ENCODE assay signal across 21 cellular contexts in genomic region chr9:106930477-106930876, GRCh38.
"Had no signal": no experiment of that assay in that cellular context is flagged by ENCODE, and none has a peak within 500 bp of the region (broad histone marks: within the 10 kb centered on the region; RNA-seq: fewer than 3 reads in every experiment).

No MANE protein-coding gene starts in this region.

- H3K9ac ChIP-seq: neural progenitor cell had no signal

- H3K27ac ChIP-seq: brain microvascular endothelial cell, gastrocnemius medialis, ovary had no signal

- H3K4me2 ChIP-seq: neural progenitor cell had no signal

- H3K27me3 ChIP-seq: brain microvascular endothelial cell, gastrocnemius medialis, neural progenitor cell, ovary had no signal

- H2AFZ ChIP-seq: neural progenitor cell had no signal

- H3K4me3 ChIP-seq: gastrocnemius medialis, neural progenitor cell, ovary had no signal

- H3K9me3 ChIP-seq: gastrocnemius medialis, ovary had no signal

- DNase-seq: activated CD4-positive, alpha-beta T cell treated with anti-CD3 and anti-CD28 coated beads, Interleukin-2, amount 50 U/mL, for 1 hour; activated CD4-positive, CD25-positive, alpha-beta regulatory T cell; activated CD8-positive, alpha-beta memory T cell treated with anti-CD3 and anti-CD28 coated beads for 24 hours; activated naive CD4-positive, alpha-beta T cell; activated naive CD8-positive, alpha-beta T cell treated with anti-CD3 and anti-CD28 coated beads, Interleukin-2, amount 10 ng/mL, durations not matched to agents 7 days and 5 days; brain microvascular endothelial cell; dermis blood vessel endothelial cell; endodermal cell; erythroblast; gastrocnemius medialis; hippocampal formation; midbrain; naive B cell; stimulated activated CD4-positive, alpha-beta T cell treated with anti-CD3 and anti-CD28 coated beads, Interleukin-15, amount 100 ng/mL, for 24 hours; stimulated activated CD4-positive, alpha-beta T cell treated with anti-CD3 and anti-CD28 coated beads, Interleukin-4, amount 100 ng/mL, for 24 hours; stimulated activated naive CD4-positive, alpha-beta T cell treated with Interleukin-2 at 50 U/mL for 16 hours; substantia nigra; T-helper 17 cell; trophoblast cell had no signal

- ATAC-seq: gastrocnemius medialis, T-helper 17 cell had no signal

- H3K36me3 ChIP-seq: ovary had no signal
